In genomic region chr4:151953286-151953685, GRCh38 we compare ENCODE assay signal across 25 cellular contexts.
DNase-seq lines count a peak whose midpoint lies in the region; ATAC-seq, FAIRE-seq and TF ChIP-seq lines count a peak whose summit lies in the region.
"Had no signal": no experiment of that assay in that cellular context is flagged by ENCODE, and none has a peak within 500 bp of the region (broad histone marks: within the 10 kb centered on the region; RNA-seq: fewer than 3 reads in every experiment).

No MANE protein-coding gene starts in this region.

- no peak for DNase-seq in activated CD4-positive, alpha-beta T cell treated with anti-CD3 and anti-CD28 coated beads, Interleukin-2, amount 10 ng/mL, durations not matched to agents 7 days and 5 days
- DNase-seq in activated CD4-positive, alpha-beta T cell treated with anti-CD3 and anti-CD28 coated beads, Interleukin-2, amount 10 ng/mL, durations not matched to agents 24 days and 14 days, result no peak
- DNase-seq in IMR-90 (peak; percentile 3), H1 (ENCODE audit: low read depth in 1 of 2, low spot score in 2 of 2) (no peak), NCI-H1436 treated with DMSO at 0.1 percent for 48 hours (lab: John Stamatoyannopoulos, UW) (no peak), Caco-2 (no peak), DMS79 treated with DMSO at 0.1 percent for 48 hours (lab: John Stamatoyannopoulos, UW) (no peak)
- DNase-seq: 8988T; DMS53; H9; NCI-H1092; NCI-H1417 treated with DMSO at 0.1 percent for 48 hours; NCI-H2029; NCI-H446 treated with DMSO at 0.1 percent for 48 hours; NCI-H526; NCI-H82; NK-92 treated with Interleukin-12 subunit alpha and Interleukin-12 subunit beta, amount 100 ng/mL, for 24 hours; PC-9; SJCRH30 had no signal

- peak overlapping the region; percentile 7 for H3K27ac Mint-ChIP-seq in activated CD4-positive, alpha-beta T cell treated with anti-CD3 and anti-CD28 coated beads, Interleukin-2, amount 10 ng/mL, durations not matched to agents 7 days and 5 days
- H3K27ac Mint-ChIP-seq in activated CD4-positive, alpha-beta T cell treated with anti-CD3 and anti-CD28 coated beads, Interleukin-2, amount 10 ng/mL, durations not matched to agents 24 days and 14 days, result no peak overlapping the region
- H3K27ac Mint-ChIP-seq in stimulated activated memory B cell treated with anti-CD40 and anti-IgM and Interleukin-4, amounts not matched to agents 10 μg/mL and 1 μg/mL and 100 μg/mL, for 72 hours, result no peak overlapping the region
- no peak overlapping the region for H3K27ac Mint-ChIP-seq in Caco-2 (ENCODE audit: unreplicated experiment)

- H3K4me1 Mint-ChIP-seq in activated CD4-positive, alpha-beta T cell treated with anti-CD3 and anti-CD28 coated beads, Interleukin-2, amount 10 ng/mL, durations not matched to agents 7 days and 5 days, result no peaks in the 10 kb centered on the region
- H3K4me1 Mint-ChIP-seq in activated CD4-positive, alpha-beta T cell treated with anti-CD3 and anti-CD28 coated beads, Interleukin-2, amount 10 ng/mL, durations not matched to agents 24 days and 14 days, result no peaks in the 10 kb centered on the region
- no peaks in the 10 kb centered on the region for H3K4me1 Mint-ChIP-seq in stimulated activated memory B cell treated with anti-CD40 and anti-IgM and Interleukin-4, amounts not matched to agents 10 μg/mL and 1 μg/mL and 100 μg/mL, for 72 hours
- peaks cover 22% of the 10 kb centered on the region for H3K4me1 Mint-ChIP-seq in Caco-2 (ENCODE audit: low read depth, unreplicated experiment)

- no peaks in the 10 kb centered on the region for H3K23me2 ChIP-seq in H1 (ENCODE audit: low read depth, low read length)

- dilution Hi-C loops in IMR-90 (cut with HindIII; ENCODE audit: low sequenced_read_pairs, unreplicated experiment), result no loop called here

- no peak for TF ChIP-seq RAD21 in IMR-90 (IDR thresholded peaks at IDR 0.05; ENCODE audit: low read length)
- TF ChIP-seq RAD21 in H1 (IDR thresholded peaks at IDR 0.05 in 1 of 2, conservative IDR thresholded peaks at IDR 0.05 in 1 of 2; ENCODE audit: low read depth in 2 of 2, low read length in 2 of 2), result no peak

- H4K91ac ChIP-seq in IMR-90 (ENCODE audit: insufficient read depth, low read depth, low read length), result no peak overlapping the region
- H4K91ac ChIP-seq in H1 (replicated peaks; ENCODE audit: insufficient read length, low read length), result no peak overlapping the region

- no peak overlapping the region for H2AFZ ChIP-seq in IMR-90 (replicated peaks; ENCODE audit: low read length, poor library complexity)
- no peak overlapping the region for H2AFZ ChIP-seq in H1 (ENCODE audit: low read length)
- H2AFZ ChIP-seq: PC-9 had no signal

- H2BK120ac ChIP-seq in IMR-90 (ENCODE audit: low read depth, low read length) (no peak overlapping the region), H1 (replicated peaks; ENCODE audit: low read depth, low read length) (no peak overlapping the region)

- no peaks in the 10 kb centered on the region for H3K36me3 Mint-ChIP-seq in activated CD4-positive, alpha-beta T cell treated with anti-CD3 and anti-CD28 coated beads, Interleukin-2, amount 10 ng/mL, durations not matched to agents 7 days and 5 days (ENCODE audit: low read depth)
- no peaks in the 10 kb centered on the region for H3K36me3 Mint-ChIP-seq in activated CD4-positive, alpha-beta T cell treated with anti-CD3 and anti-CD28 coated beads, Interleukin-2, amount 10 ng/mL, durations not matched to agents 24 days and 14 days (ENCODE audit: low read depth)
- no peaks in the 10 kb centered on the region for H3K36me3 Mint-ChIP-seq in stimulated activated memory B cell treated with anti-CD40 and anti-IgM and Interleukin-4, amounts not matched to agents 10 μg/mL and 1 μg/mL and 100 μg/mL, for 72 hours
- H3K36me3 Mint-ChIP-seq in Caco-2 (ENCODE audit: insufficient read depth, unreplicated experiment), result peaks cover 10% of the 10 kb centered on the region

- H3K4me3 Mint-ChIP-seq in activated CD4-positive, alpha-beta T cell treated with anti-CD3 and anti-CD28 coated beads, Interleukin-2, amount 10 ng/mL, durations not matched to agents 7 days and 5 days, result no peak overlapping the region
- H3K4me3 Mint-ChIP-seq in activated CD4-positive, alpha-beta T cell treated with anti-CD3 and anti-CD28 coated beads, Interleukin-2, amount 10 ng/mL, durations not matched to agents 24 days and 14 days, result no peak overlapping the region
- no peak overlapping the region for H3K4me3 Mint-ChIP-seq in stimulated activated memory B cell treated with anti-CD40 and anti-IgM and Interleukin-4, amounts not matched to agents 10 μg/mL and 1 μg/mL and 100 μg/mL, for 72 hours
- H3K4me3 Mint-ChIP-seq in Caco-2 (ENCODE audit: unreplicated experiment), result no peak overlapping the region
- H3K4me3 Mint-ChIP-seq: H9 had no signal

- H3K23ac ChIP-seq in IMR-90 (ENCODE audit: low read depth, low read length) (no peak overlapping the region), H1 (ENCODE audit: insufficient read length) (no peak overlapping the region)

- H3K4me2 ChIP-seq in IMR-90 (ENCODE audit: low read depth, low read length) (no peak overlapping the region), H1 (ENCODE audit: insufficient read depth in 1 of 2, low read depth in 2 of 2, low read length in 2 of 2) (no peak overlapping the region)
- H3K4me2 ChIP-seq: PC-9 had no signal

- POLR2A ChIA-PET in activated CD4-positive, alpha-beta T cell treated with anti-CD3 and anti-CD28 coated beads, Interleukin-2, amount 10 ng/mL, durations not matched to agents 7 days and 5 days (lab: Charles Lee), result no interaction called here
- POLR2A ChIA-PET in IMR-90 (lab: Charles Lee; ENCODE audit: unreplicated experiment) (no interaction called here), H1 (lab: Charles Lee; ENCODE audit: partially characterized antibody) (no interaction called here), Caco-2 (lab: Charles Lee) (no interaction called here)

- H3K27ac ChIP-seq in IMR-90 (ENCODE audit: insufficient read depth, low read length) (no peak overlapping the region), H1 (ENCODE audit: low read depth, low read length) (no peak overlapping the region)
- H3K27ac ChIP-seq: HL-60, PC-9, SJCRH30 had no signal

- H3K9me3 ChIP-seq in IMR-90 (ENCODE audit: control insufficient read depth, insufficient read depth, low read length) (no peaks in the 10 kb centered on the region), H1 (ENCODE audit: insufficient read depth in 2 of 2, low read depth in 1 of 2, low read length in 1 of 2) (peaks cover 0 to 5% of the 10 kb centered on the region in 2 experiments; a peak in 1 of 4 replicates), Caco-2 (no peaks in the 10 kb centered on the region)
- H3K9me3 ChIP-seq: SJCRH30 had no signal

- H3K14ac ChIP-seq in IMR-90 (replicated peaks; ENCODE audit: low read depth, low read length) (no peak overlapping the region), H1 (ENCODE audit: insufficient read length) (no peak overlapping the region)

- FAIRE-seq in H1 (lab: Jason Lieb, UNC), result no peak
- FAIRE-seq: D721Med, GM18507 had no signal

- ATAC-seq in IMR-90 (ENCODE audit: low read depth), result no peak
- ATAC-seq in stimulated activated memory B cell treated with anti-CD40 and anti-IgM and Interleukin-4, amounts not matched to agents 10 μg/mL and 1 μg/mL and 100 μg/mL, for 72 hours, result no peak
- ATAC-seq: Right ventricle myocardium inferior, SK-N-SH treated with all-trans-retinoic acid at 6 μM for 48 hours had no signal

- no peak overlapping the region for H3K4me3 ChIP-seq in IMR-90 (ENCODE audit: insufficient read depth, low read depth, low read length)
- no peak overlapping the region for H3K4me3 ChIP-seq in H1 (ENCODE audit: extremely low read depth in 1 of 4, insufficient read depth in 2 of 4, low read depth in 3 of 4, low read length in 4 of 4)
- H3K4me3 ChIP-seq in Caco-2 (ENCODE audit: low read depth, low read length), result no peak overlapping the region
- H3K4me3 ChIP-seq: PC-9, SJCRH30 had no signal

- H3K79me1 ChIP-seq in IMR-90 (ENCODE audit: low read depth in 1 of 2, low read length in 2 of 2) (no peaks in the 10 kb centered on the region), H1 (ENCODE audit: low read depth, low read length) (no peaks in the 10 kb centered on the region)

- TF ChIP-seq POLR2A in IMR-90 (IDR thresholded peaks at IDR 0.05; ENCODE audit: low read depth, low read length) (no peak), H1 (IDR thresholded peaks at IDR 0.05; ENCODE audit: control extremely low read depth in 1 of 2, low read depth in 2 of 2, low read length in 2 of 2) (no peak)

- H3K18ac ChIP-seq in IMR-90 (ENCODE audit: low read depth, low read length) (no peak overlapping the region), H1 (ENCODE audit: extremely low read depth, low read length) (no peak overlapping the region)

- H3K4ac ChIP-seq in IMR-90 (ENCODE audit: low read depth, low read length) (no peak overlapping the region), H1 (replicated peaks; ENCODE audit: insufficient read length, low read depth, low read length) (no peak overlapping the region)

- H2AK5ac ChIP-seq in IMR-90 (ENCODE audit: low read depth, low read length) (no peak overlapping the region), H1 (ENCODE audit: low read depth, low read length) (no peak overlapping the region)

- H3K4me1 ChIP-seq in IMR-90 (ENCODE audit: control insufficient read depth, insufficient read depth, low read length) (no peaks in the 10 kb centered on the region; the same call in 1 of the 2 replicates), H1 (replicated peaks in 1 of 4; ENCODE audit: control insufficient read depth in 3 of 4, insufficient read depth in 4 of 4, low read length in 3 of 4) (peaks cover 0 to 6% (median 3%) of the 10 kb centered on the region in 4 experiments; a peak in 3 of 7 replicates), Caco-2 (peaks cover 28% of the 10 kb centered on the region)
- H3K4me1 ChIP-seq: SJCRH30 had no signal

- no peak overlapping the region for H4K8ac ChIP-seq in IMR-90 (ENCODE audit: low read depth in 2 of 2, low read length in 2 of 2)
- no peak overlapping the region for H4K8ac ChIP-seq in H1 (ENCODE audit: extremely low read depth, insufficient read depth, low read length)

- TF ChIP-seq EP300 in H1 (IDR thresholded peaks at IDR 0.05; ENCODE audit: borderline replicate concordance in 1 of 2, low read depth in 2 of 2, low read length in 2 of 2), result no peak

- H4K20me1 ChIP-seq in IMR-90 (ENCODE audit: insufficient read depth, low read length), result no peaks in the 10 kb centered on the region
- no peaks in the 10 kb centered on the region for H4K20me1 ChIP-seq in H1 (replicated peaks in 1 of 2; ENCODE audit: control insufficient read depth in 1 of 2, insufficient read depth in 2 of 2, low read length in 2 of 2)

- BruUV-seq in IMR-90 (replicated peaks; lab: Mats Ljungman, UMichigan) (no TSS peak), Caco-2 (replicated peaks; lab: Mats Ljungman, UMichigan) (no TSS peak)

- H2BK5ac ChIP-seq in IMR-90 (ENCODE audit: low read depth, low read length, poor library complexity, severe bottlenecking), result no peak overlapping the region
- no peak overlapping the region for H2BK5ac ChIP-seq in H1 (ENCODE audit: low read depth, low read length)

- no peaks in the 10 kb centered on the region for H3K9me1 ChIP-seq in IMR-90 (ENCODE audit: insufficient read depth, low read length)

- H3K9ac ChIP-seq in IMR-90 (ENCODE audit: low read depth, low read length) (no peak overlapping the region), H1 (replicated peaks in 1 of 4; ENCODE audit: extremely low read depth in 1 of 4, low read depth in 3 of 4, low read length in 3 of 4) (no peak overlapping the region)

- no peak overlapping the region for H2AK9ac ChIP-seq in IMR-90 (replicated peaks; ENCODE audit: low read depth, low read length, poor library complexity)

- H3K56ac ChIP-seq in IMR-90 (ENCODE audit: extremely low read depth, insufficient read depth, low read length), result no peak overlapping the region
- no peak overlapping the region for H3K56ac ChIP-seq in H1 (replicated peaks; ENCODE audit: insufficient read length, low read depth, low read length)

- WGBS in IMR-90 (ENCODE audit: extremely low coverage in 2 of 2, insufficient read length in 1 of 2), 2 experiments, result 80% methylated on average over 1 of the region's 1 CpG; no CpG with 5 or more reads in 1 of the 2 experiments
- 100% methylated on average over 1 of the region's 1 CpG; no CpG with 5 or more reads in 1 of the 2 experiments for WGBS in H1 (ENCODE audit: extremely low coverage in 1 of 2, insufficient coverage in 1 of 2, insufficient read length in 1 of 2, insufficient replicate concordance in 2 of 2, low coverage in 1 of 2, low lambda C conversion rate in 2 of 2, missing lambda C conversion rate in 1 of 2), 2 experiments

- H3K27me3 ChIP-seq in IMR-90 (ENCODE audit: control insufficient read depth, insufficient read depth, low read length), result no peaks in the 10 kb centered on the region
- H3K27me3 ChIP-seq in H1 (replicated peaks in 1 of 4; ENCODE audit: control insufficient read depth in 3 of 4, extremely low read depth in 1 of 4, insufficient read depth in 3 of 4, low read length in 3 of 4), result no peaks in the 10 kb centered on the region
- H3K27me3 ChIP-seq in Caco-2 (replicated peaks; ENCODE audit: control insufficient read depth, insufficient read depth, low read length), result no peaks in the 10 kb centered on the region
- H3K27me3 ChIP-seq: SJCRH30 had no signal

- H2BK20ac ChIP-seq in IMR-90 (ENCODE audit: low read depth, low read length), result no peak overlapping the region
- H2BK20ac ChIP-seq in H1 (ENCODE audit: low read length), result no peak overlapping the region

- in situ Hi-C loops in IMR-90 (cut with MboI; ENCODE audit: low sequenced_read_pairs), result no loop called here

- no peak overlapping the region for H4K5ac ChIP-seq in IMR-90 (ENCODE audit: low read depth, low read length)
- no peak overlapping the region for H4K5ac ChIP-seq in H1 (ENCODE audit: insufficient read length, low read depth, low read length)

- intact Hi-C loops in activated CD4-positive, alpha-beta T cell treated with anti-CD3 and anti-CD28 coated beads, Interleukin-2, amount 10 ng/mL, durations not matched to agents 24 days and 14 days (cut with micrococcal nuclease), result no loop called here
- intact Hi-C loops in IMR-90 (cut with micrococcal nuclease) (no loop called here), Caco-2 (cut with micrococcal nuclease; ENCODE audit: unreplicated experiment) (no loop called here)

- peaks cover 3% of the 10 kb centered on the region for H3K27me3 Mint-ChIP-seq in activated CD4-positive, alpha-beta T cell treated with anti-CD3 and anti-CD28 coated beads, Interleukin-2, amount 10 ng/mL, durations not matched to agents 7 days and 5 days
- no peaks in the 10 kb centered on the region for H3K27me3 Mint-ChIP-seq in activated CD4-positive, alpha-beta T cell treated with anti-CD3 and anti-CD28 coated beads, Interleukin-2, amount 10 ng/mL, durations not matched to agents 24 days and 14 days
- peaks cover 14% of the 10 kb centered on the region for H3K27me3 Mint-ChIP-seq in stimulated activated memory B cell treated with anti-CD40 and anti-IgM and Interleukin-4, amounts not matched to agents 10 μg/mL and 1 μg/mL and 100 μg/mL, for 72 hours
- H3K27me3 Mint-ChIP-seq in Caco-2 (ENCODE audit: insufficient read depth, unreplicated experiment), result no peaks in the 10 kb centered on the region

- TF ChIP-seq CTCF in IMR-90 (conservative IDR thresholded peaks at IDR 0.05; ENCODE audit: low read depth, low read length), result no peak
- no peak for TF ChIP-seq CTCF in H1 (IDR thresholded peaks at IDR 0.05; ENCODE audit: control extremely low read depth in 1 of 3, insufficient read depth in 1 of 3, low read depth in 1 of 3, low read length in 3 of 3)
- no peak for TF ChIP-seq CTCF in Caco-2 (IDR thresholded peaks at IDR 0.05; ENCODE audit: insufficient read depth in 1 of 2, low read depth in 1 of 2, low read length in 1 of 2, severe bottlenecking in 1 of 2, unreplicated experiment in 1 of 2)

- peaks cover 3% of the 10 kb centered on the region for H3K9me3 Mint-ChIP-seq in activated CD4-positive, alpha-beta T cell treated with anti-CD3 and anti-CD28 coated beads, Interleukin-2, amount 10 ng/mL, durations not matched to agents 7 days and 5 days
- peaks cover 3% of the 10 kb centered on the region for H3K9me3 Mint-ChIP-seq in activated CD4-positive, alpha-beta T cell treated with anti-CD3 and anti-CD28 coated beads, Interleukin-2, amount 10 ng/mL, durations not matched to agents 24 days and 14 days
- H3K9me3 Mint-ChIP-seq in stimulated activated memory B cell treated with anti-CD40 and anti-IgM and Interleukin-4, amounts not matched to agents 10 μg/mL and 1 μg/mL and 100 μg/mL, for 72 hours, result peaks cover 3% of the 10 kb centered on the region
- no peaks in the 10 kb centered on the region for H3K9me3 Mint-ChIP-seq in Caco-2 (ENCODE audit: unreplicated experiment)

- peak overlapping the region; percentile 35; the same call in 1 of the 2 replicates for H2BK12ac ChIP-seq in H1 (ENCODE audit: low read depth, low read length)

- H2BK15ac ChIP-seq in IMR-90 (ENCODE audit: low read depth, low read length), result no peak overlapping the region
- H2BK15ac ChIP-seq in H1 (ENCODE audit: low read length), result no peak overlapping the region

- H3K79me2 ChIP-seq in H1 (ENCODE audit: control insufficient read depth in 1 of 2, insufficient read depth in 2 of 2, low read length in 2 of 2), result no peaks in the 10 kb centered on the region

- no peaks in the 10 kb centered on the region for H3K36me3 ChIP-seq in IMR-90 (ENCODE audit: control insufficient read depth, insufficient read depth, low read length)
- no peaks in the 10 kb centered on the region for H3K36me3 ChIP-seq in H1 (ENCODE audit: control insufficient read depth in 2 of 4, insufficient read depth in 4 of 4, low read length in 3 of 4)
- H3K36me3 ChIP-seq in Caco-2 (ENCODE audit: control insufficient read depth, insufficient read depth, low read length), result no peaks in the 10 kb centered on the region
- H3K36me3 ChIP-seq: SJCRH30 had no signal

- CTCF ChIA-PET in activated CD4-positive, alpha-beta T cell treated with anti-CD3 and anti-CD28 coated beads, Interleukin-2, amount 10 ng/mL, durations not matched to agents 7 days and 5 days (lab: Charles Lee), result no interaction called here
- CTCF ChIA-PET in IMR-90 (lab: Yijun Ruan, JAX), result no interaction called here
- CTCF ChIA-PET in H1 (lab: Charles Lee; ENCODE audit: partially characterized antibody), result interaction anchor here (0.6 to 1.3 kb wide), 2 partner anchors 210 to 216 kb away, joined by 3 read pairs; no protein-coding TSS in a partner anchor
- CTCF ChIA-PET in Caco-2 (lab: Charles Lee), result no interaction called here
